1 cellular context compared by ENCODE assay signal in the genomic region with DNA sequence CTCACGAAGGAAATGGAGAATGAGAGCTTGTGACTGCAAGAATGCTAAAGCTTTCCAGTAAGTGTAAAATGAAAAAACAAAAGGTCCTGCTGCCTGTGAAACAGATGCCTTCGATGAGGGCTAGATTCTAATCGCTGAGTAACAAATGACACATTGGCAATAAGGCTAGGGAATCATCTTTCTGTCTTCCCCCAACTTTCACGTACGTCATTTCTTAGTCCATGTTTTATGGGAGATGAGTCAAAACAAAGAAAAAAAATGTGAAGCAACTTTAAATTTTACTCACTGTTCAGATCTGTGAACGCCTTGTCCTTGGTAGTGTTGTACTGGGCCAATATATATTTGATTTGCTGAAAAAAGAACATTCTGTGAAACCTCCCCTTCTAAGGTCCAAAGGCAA.
TF ChIP-seq lines count a peak whose summit lies in the region.

No MANE protein-coding gene starts in this region.

TF ChIP-seq in IMR-90, 13 proteins besides CTCF, POLR2A, EP300 and RAD21:
- TF ChIP-seq MAZ (IDR thresholded peaks at IDR 0.05; ENCODE audit: borderline replicate concordance, low read depth, low read length), result no peak
- no peak for TF ChIP-seq MXI1 (IDR thresholded peaks at IDR 0.05; ENCODE audit: borderline replicate concordance, low read depth, low read length)
- no peak for TF ChIP-seq RFX5 (IDR thresholded peaks at IDR 0.05; ENCODE audit: low read depth, low read length)
- no peak for TF ChIP-seq MAFK (IDR thresholded peaks at IDR 0.05; ENCODE audit: low read depth, low read length)
- no peak for TF ChIP-seq FOS (IDR thresholded peaks at IDR 0.05; ENCODE audit: low read depth, low read length)
- no peak for TF ChIP-seq SMC3 (IDR thresholded peaks at IDR 0.05; ENCODE audit: low read depth, low read length)
- no peak for TF ChIP-seq CEBPB (IDR thresholded peaks at IDR 0.05; ENCODE audit: low read depth, low read length)
- no peak for TF ChIP-seq CHD1 (IDR thresholded peaks at IDR 0.05; ENCODE audit: low read depth, low read length)
TF ChIP-seq in IMR-90: peak in this region for 0.
